Comparison of ENCODE assay signal across 11 cellular contexts in the genomic region with DNA sequence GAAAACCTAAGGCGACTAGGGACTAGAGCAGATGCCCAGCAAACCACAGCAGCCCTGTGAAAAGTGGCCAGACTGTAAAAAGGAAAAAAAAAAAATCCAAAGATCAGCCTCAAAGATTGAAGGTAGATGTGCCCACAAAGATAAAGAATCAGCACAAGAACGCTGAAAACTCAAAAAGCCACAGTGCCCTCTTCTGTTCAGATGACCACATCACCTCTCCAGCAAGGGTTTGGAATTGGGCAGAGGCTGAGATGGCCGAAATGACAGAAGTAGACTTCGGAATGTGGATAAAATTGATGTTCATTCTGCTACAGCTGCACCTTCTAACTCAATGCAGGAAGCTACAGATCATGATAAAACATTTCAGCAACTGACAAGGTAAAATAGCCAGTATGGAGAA.
DNase-seq lines count a peak whose midpoint lies in the region; ATAC-seq and TF ChIP-seq lines count a peak whose summit lies in the region.
"Had no signal": no experiment of that assay in that cellular context is flagged by ENCODE, and none has a peak within 500 bp of the region (broad histone marks: within the 10 kb centered on the region; RNA-seq: fewer than 3 reads in every experiment).

No MANE protein-coding gene starts in this region.

- H3K27ac Mint-ChIP-seq in GM23338 = no peak overlapping the region
- no peak overlapping the region for H3K27ac Mint-ChIP-seq in stimulated activated memory B cell treated with anti-CD40 and anti-IgM and Interleukin-4, amounts not matched to agents 10 μg/mL and 1 μg/mL and 100 μg/mL, for 72 hours
- H3K27ac Mint-ChIP-seq: CD8-positive, alpha-beta memory T cell had no signal

- no peak overlapping the region for H3K27ac ChIP-seq in A673 (ENCODE audit: low read depth, low read length, poor library complexity, severe bottlenecking)
- H3K27ac ChIP-seq in GM23338 (ENCODE audit: low read depth) = no peak overlapping the region
- H3K27ac ChIP-seq in VCaP = no peak overlapping the region
- no peak overlapping the region for H3K27ac ChIP-seq in iPS DF 6.9 (ENCODE audit: low read length)

- no peak overlapping the region for H3K4me3 Mint-ChIP-seq in GM23338
- no peak overlapping the region for H3K4me3 Mint-ChIP-seq in stimulated activated memory B cell treated with anti-CD40 and anti-IgM and Interleukin-4, amounts not matched to agents 10 μg/mL and 1 μg/mL and 100 μg/mL, for 72 hours

- no peak overlapping the region for H3K4me2 ChIP-seq in GM23338

- intact Hi-C loops in A673 (cut with micrococcal nuclease; ENCODE audit: unreplicated experiment) = loop anchor here (5.0 kb wide), 1 partner anchor 165 kb away; no protein-coding TSS in a partner anchor

- CTCF ChIA-PET in A673 (lab: Charles Lee) = interaction anchor here (0.6 kb wide), 1 partner anchor 303 kb away, joined by 10 read pairs; no protein-coding TSS in a partner anchor

- peaks cover 31% of the 10 kb centered on the region for H3K79me2 ChIP-seq in GM23338 (replicated peaks; ENCODE audit: insufficient read depth)

- H3K27me3 ChIP-seq in A673 (replicated peaks; ENCODE audit: insufficient read depth, low read depth, low read length, poor library complexity) = no peaks in the 10 kb centered on the region
- H3K27me3 ChIP-seq in GM23338 (ENCODE audit: insufficient read depth) = no peaks in the 10 kb centered on the region
- no peaks in the 10 kb centered on the region for H3K27me3 ChIP-seq in iPS DF 6.9 (ENCODE audit: control insufficient read depth, insufficient read depth, low read length)

- H3K9me3 Mint-ChIP-seq in GM23338 = peaks cover 47% of the 10 kb centered on the region
- H3K9me3 Mint-ChIP-seq in stimulated activated memory B cell treated with anti-CD40 and anti-IgM and Interleukin-4, amounts not matched to agents 10 μg/mL and 1 μg/mL and 100 μg/mL, for 72 hours = peaks cover 19% of the 10 kb centered on the region

- H3K4me1 ChIP-seq in A673 (ENCODE audit: insufficient read depth, low read length, poor library complexity, severe bottlenecking) (no peaks in the 10 kb centered on the region), GM23338 (ENCODE audit: insufficient read depth) (no peaks in the 10 kb centered on the region), iPS DF 6.9 (ENCODE audit: control insufficient read depth, insufficient read depth, low read length) (no peaks in the 10 kb centered on the region)

- H3K4me3 ChIP-seq in A673 (ENCODE audit: low read depth, low read length, poor library complexity, severe bottlenecking) = no peak overlapping the region
- H3K4me3 ChIP-seq in GM23338 = no peak overlapping the region
- H3K4me3 ChIP-seq in iPS DF 6.9 (ENCODE audit: low read length) = no peak overlapping the region

- BruUV-seq in A673 (replicated peaks; lab: Mats Ljungman, UMichigan) = no TSS peak

- no peaks in the 10 kb centered on the region for H3F3A ChIP-seq in GM23338 (replicated peaks; ENCODE audit: low read depth)

- no peaks in the 10 kb centered on the region for H3K27me3 Mint-ChIP-seq in GM23338 (ENCODE audit: insufficient read depth, low read depth, poor library complexity)
- no peaks in the 10 kb centered on the region for H3K27me3 Mint-ChIP-seq in stimulated activated memory B cell treated with anti-CD40 and anti-IgM and Interleukin-4, amounts not matched to agents 10 μg/mL and 1 μg/mL and 100 μg/mL, for 72 hours
- H3K27me3 Mint-ChIP-seq: CD8-positive, alpha-beta memory T cell had no signal

- H3K36me3 ChIP-seq in A673 (ENCODE audit: insufficient read depth, low read length, poor library complexity, severe bottlenecking) (no peaks in the 10 kb centered on the region), GM23338 (ENCODE audit: insufficient read depth) (no peaks in the 10 kb centered on the region), iPS DF 6.9 (ENCODE audit: control insufficient read depth, insufficient read depth, low read length) (no peaks in the 10 kb centered on the region)

- H3K9me2 ChIP-seq in GM23338 (ENCODE audit: insufficient read depth) = no peaks in the 10 kb centered on the region

- in situ Hi-C loops in G401 (cut with HindIII; ENCODE audit: low sequenced_read_pairs) = no loop called here

- H4K20me1 ChIP-seq in GM23338 (replicated peaks; ENCODE audit: insufficient read depth) = no peaks in the 10 kb centered on the region; the same call in 1 of the 2 replicates

- peak; percentile 25 for DNase-seq in A673 (ENCODE audit: low spot score)
- DNase-seq in GM23338 (ENCODE audit: low spot score) = peak; percentile 58
- peak; percentile 5 for DNase-seq in iPS DF 6.9 (ENCODE audit: low read depth, low spot score)
- DNase-seq in G401 (ENCODE audit: low spot score) = no peak
- DNase-seq: activated T-cell treated with anti-CD3 and anti-CD28 coated beads, Interleukin-2, amount 50 U/mL, for 1 hour; CD8-positive, alpha-beta memory T cell; NCI-H2029 treated with DMSO at 0.1 percent for 48 hours had no signal

- no peaks in the 10 kb centered on the region for H3K4me1 Mint-ChIP-seq in GM23338
- no peaks in the 10 kb centered on the region for H3K4me1 Mint-ChIP-seq in stimulated activated memory B cell treated with anti-CD40 and anti-IgM and Interleukin-4, amounts not matched to agents 10 μg/mL and 1 μg/mL and 100 μg/mL, for 72 hours

- H3K36me3 Mint-ChIP-seq in GM23338 (ENCODE audit: low read depth) = peaks cover 37% of the 10 kb centered on the region
- peaks cover 31% of the 10 kb centered on the region for H3K36me3 Mint-ChIP-seq in stimulated activated memory B cell treated with anti-CD40 and anti-IgM and Interleukin-4, amounts not matched to agents 10 μg/mL and 1 μg/mL and 100 μg/mL, for 72 hours

- ATAC-seq in GM23338 (peak; percentile 58), GM21619 (IDR thresholded peaks at IDR 0.05; ENCODE audit: unreplicated experiment) (no peak), HG02840 (IDR thresholded peaks at IDR 0.05; ENCODE audit: low FRiP score, unreplicated experiment) (no peak)
- ATAC-seq in stimulated activated memory B cell treated with anti-CD40 and anti-IgM and Interleukin-4, amounts not matched to agents 10 μg/mL and 1 μg/mL and 100 μg/mL, for 72 hours = no peak

- peak; percentile 58 for TF ChIP-seq CTCF in A673 (conservative IDR thresholded peaks at IDR 0.05; ENCODE audit: low read depth, low read length)
- TF ChIP-seq CTCF in GM23338 (conservative IDR thresholded peaks at IDR 0.05; ENCODE audit: low read depth in 2 of 2) = peak; percentile 75 to 78
- TF ChIP-seq CTCF in VCaP (conservative IDR thresholded peaks at IDR 0.05) = peak; percentile 30

- H2AFZ ChIP-seq in GM23338 = no peak overlapping the region

- POLR2A ChIA-PET in A673 (lab: Charles Lee; ENCODE audit: low non-redundant PET) = no interaction called here

- H3K9me3 ChIP-seq in A673 (ENCODE audit: low read depth, low read length, poor library complexity, severe bottlenecking) (peaks cover 12% of the 10 kb centered on the region), iPS DF 6.9 (ENCODE audit: control insufficient read depth, insufficient read depth, low read length) (no peaks in the 10 kb centered on the region)

- WGBS in iPS DF 6.9 (ENCODE audit: insufficient coverage, insufficient read length) = no CpG with 5 or more reads among the region's 4 CpGs

TF ChIP-seq in GM23338, 12 proteins besides CTCF, POLR2A, EP300 and RAD21 (continues in another document):
- TF ChIP-seq EZH2 (IDR thresholded peaks at IDR 0.05; ENCODE audit: low read depth, unreplicated experiment) (no peak), ZNF114 (CRISPR knock-in tag; IDR thresholded peaks at IDR 0.05) (no peak), NANOG (IDR thresholded peaks at IDR 0.05; ENCODE audit: borderline replicate concordance) (no peak), ZNF331 (CRISPR knock-in tag; IDR thresholded peaks at IDR 0.05; ENCODE audit: low read depth) (no peak)
- TF ChIP-seq, protein P1, sequence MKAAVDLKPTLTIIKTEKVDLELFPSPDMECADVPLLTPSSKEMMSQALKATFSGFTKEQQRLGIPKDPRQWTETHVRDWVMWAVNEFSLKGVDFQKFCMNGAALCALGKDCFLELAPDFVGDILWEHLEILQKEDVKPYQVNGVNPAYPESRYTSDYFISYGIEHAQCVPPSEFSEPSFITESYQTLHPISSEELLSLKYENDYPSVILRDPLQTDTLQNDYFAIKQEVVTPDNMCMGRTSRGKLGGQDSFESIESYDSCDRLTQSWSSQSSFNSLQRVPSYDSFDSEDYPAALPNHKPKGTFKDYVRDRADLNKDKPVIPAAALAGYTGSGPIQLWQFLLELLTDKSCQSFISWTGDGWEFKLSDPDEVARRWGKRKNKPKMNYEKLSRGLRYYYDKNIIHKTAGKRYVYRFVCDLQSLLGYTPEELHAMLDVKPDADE (IDR thresholded peaks at IDR 0.05) = no peak
